ENCODE assay signal across 23 cellular contexts in genomic region chr18:62516242-62516641, GRCh38.
"Had no signal": no experiment of that assay in that cellular context is flagged by ENCODE, and none has a peak within 500 bp of the region (broad histone marks: within the 10 kb centered on the region; RNA-seq: fewer than 3 reads in every experiment).

No MANE protein-coding gene starts in this region.

- H3K27me3 ChIP-seq: pancreas, right atrium auricular region, tibial nerve, uterus had no signal

- H3K4me3 ChIP-seq: lower lobe of right lung, pancreas, right atrium auricular region, skin epidermis, tibial nerve, uterus had no signal

- ATAC-seq: left lobe of liver; naive thymus-derived CD8-positive, alpha-beta T cell; sciatic nerve; stimulated activated effector memory CD8-positive, alpha-beta T cell treated with anti-CD3 and anti-CD28 coated beads, Interleukin-12 subunit alpha, Interleukin-12 subunit beta, amount 100 ng/mL, for 72 hours; stimulated activated naive CD8-positive, alpha-beta T cell treated with anti-CD3 and anti-CD28 coated beads, Interleukin-15, amount 100 ng/mL, for 72 hours had no signal

- H3K36me3 ChIP-seq: lower lobe of right lung, pancreas, right atrium auricular region, tibial nerve had no signal

- H3K9me3 ChIP-seq: pancreas had no signal

- H3K27ac ChIP-seq: lower lobe of right lung, right atrium auricular region, skin epidermis, tibial nerve, uterus had no signal

- H3K4me1 ChIP-seq: right atrium auricular region, uterus had no signal

- FAIRE-seq: islet of Langerhans, pancreas had no signal

- DNase-seq: hypothalamus; immature natural killer cell; lower lobe of right lung; mammary epithelial cell; mesenchymal stem cell; naive thymus-derived CD8-positive, alpha-beta T cell; nucleus accumbens; pancreas; stimulated activated CD4-positive, alpha-beta T cell treated with anti-CD3 and anti-CD28 coated beads, Interleukin-12 subunit alpha, Interleukin-12 subunit beta, amount 100 ng/mL, for 4 hours; stimulated activated CD4-positive, alpha-beta T cell treated with anti-CD3 and anti-CD28 coated beads, Interleukin-15, amount 100 ng/mL, for 24 hours; stimulated activated CD4-positive, alpha-beta T cell treated with anti-CD3 and anti-CD28 coated beads, Interleukin-2, amount 100 ng/mL, for 24 hours; stimulated activated CD4-positive, alpha-beta T cell treated with anti-CD3 and anti-CD28 coated beads, Interleukin-4, amount 100 ng/mL, for 24 hours; stimulated activated naive CD4-positive, alpha-beta T cell treated with Interleukin-2 at 50 U/mL for 16 hours; stimulated activated naive CD8-positive, alpha-beta T cell treated with anti-CD3 and anti-CD28 coated beads, Interleukin-15, amount 100 ng/mL, for 72 hours; substantia nigra; uterus had no signal
